Comparison of ENCODE assay signal across 8 cellular contexts in the genomic region with DNA sequence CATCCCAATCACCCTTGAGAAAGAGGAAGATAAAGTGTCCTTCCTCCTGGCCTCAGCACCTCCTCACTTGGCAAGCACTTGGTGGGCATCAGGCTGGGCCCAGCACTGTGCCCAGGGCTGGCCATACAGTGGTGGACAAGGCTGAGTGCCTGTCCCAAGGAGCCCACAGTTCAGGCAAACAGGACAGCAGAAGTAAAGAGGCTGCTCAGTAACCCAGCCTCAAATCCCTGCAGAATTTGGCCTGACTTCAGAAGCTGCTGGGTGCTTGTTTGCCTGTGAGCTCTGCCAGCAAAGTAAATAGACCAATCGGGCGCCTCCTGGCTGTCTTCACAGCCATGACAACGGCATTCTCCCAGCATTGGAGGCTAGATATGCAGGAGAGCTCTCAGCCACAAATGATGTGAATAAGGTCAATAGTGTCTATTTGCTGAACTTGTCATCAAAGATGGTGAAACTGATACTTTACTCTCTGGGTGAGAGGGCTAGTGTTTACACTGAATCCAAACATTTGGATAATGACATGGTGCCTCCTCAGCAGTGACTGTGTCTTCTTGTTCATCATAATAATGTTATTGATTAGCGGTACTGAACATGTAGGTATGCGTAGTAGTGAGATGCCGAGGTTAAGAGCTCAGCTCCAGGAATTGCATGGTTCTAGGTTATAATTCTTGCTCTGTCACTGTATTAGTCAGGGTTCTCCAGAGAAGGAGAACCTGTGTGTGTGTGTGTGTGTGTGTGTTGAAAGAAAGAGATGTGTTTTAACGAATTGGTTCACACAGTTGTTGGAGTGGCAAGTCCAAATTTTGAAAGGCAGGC. TPM values are rescaled to one million over a fixed set of nuclear protein-coding genes. Genes with fewer than 3 reads are reported as not detected.
DNase-seq lines count a peak whose midpoint lies in the region; ATAC-seq and TF ChIP-seq lines count a peak whose summit lies in the region.

No MANE protein-coding gene starts in this region.

- no peak for TF ChIP-seq RAD21 in neural cell (conservative IDR thresholded peaks at IDR 0.05)

- no peak overlapping the region for H3K4me3 ChIP-seq in neural cell (ENCODE audit: low read length)

- no peak overlapping the region for H3K9ac ChIP-seq in neural cell (ENCODE audit: low read length)

- no peaks in the 10 kb centered on the region for H3F3A ChIP-seq in neural cell (ENCODE audit: insufficient read depth, low read length, poor library complexity, severe bottlenecking)

- H3K4me2 ChIP-seq in neural cell (ENCODE audit: low read length): no peak overlapping the region

- H3K36me3 ChIP-seq in neural cell (ENCODE audit: insufficient read depth, low read length): no peaks in the 10 kb centered on the region

- TF ChIP-seq CTCF in neural cell (IDR thresholded peaks at IDR 0.05; ENCODE audit: poor library complexity, severe bottlenecking): peak; percentile 53

- H2AFZ ChIP-seq in neural cell (ENCODE audit: low read depth, low read length): no peak overlapping the region

- peak; percentile 13 for DNase-seq in stimulated activated CD4-positive, alpha-beta T cell treated with anti-CD3 and anti-CD28 coated beads, Interleukin-4, amount 100 ng/mL, for 1 hour
- DNase-seq in stimulated activated CD4-positive, alpha-beta T cell treated with anti-CD3 and anti-CD28 coated beads, Interleukin-4, amount 100 ng/mL, for 4 hours: no peak
- peak; percentile 35 for DNase-seq in NCI-H2107 (lab: John Stamatoyannopoulos, UW)
- peak; percentile 34 for DNase-seq in activated CD4-positive, alpha-beta T cell treated with anti-CD3 and anti-CD28 coated beads for 48 hours
- peak; percentile 87 for DNase-seq in fibroblast of gingiva (ENCODE audit: low read depth)

- no peaks in the 10 kb centered on the region for H4K20me1 ChIP-seq in neural cell (ENCODE audit: insufficient read depth)

- H3K79me2 ChIP-seq in neural cell (replicated peaks; ENCODE audit: insufficient read depth, low read length): no peaks in the 10 kb centered on the region

- no peaks in the 10 kb centered on the region for H3K27me3 ChIP-seq in neural cell (ENCODE audit: insufficient read depth, low read depth, low read length)

- H3K9me3 ChIP-seq in neural cell (ENCODE audit: low read length): no peaks in the 10 kb centered on the region

- no peak overlapping the region for H3K27ac ChIP-seq in neural cell (ENCODE audit: low read length)

- TF ChIP-seq EP300 in neural cell (conservative IDR thresholded peaks at IDR 0.05; ENCODE audit: poor library complexity, severe bottlenecking): no peak

- ATAC-seq in GM21825 (IDR thresholded peaks at IDR 0.05; ENCODE audit: unreplicated experiment): no peak
- ATAC-seq in GM19452 (IDR thresholded peaks at IDR 0.05; ENCODE audit: unreplicated experiment): no peak

- H3K9me2 ChIP-seq in neural cell (ENCODE audit: insufficient read depth, low read length): no peaks in the 10 kb centered on the region

TF ChIP-seq in neural cell, 6 proteins besides CTCF, POLR2A, EP300 and RAD21:
- TF ChIP-seq MXI1 (conservative IDR thresholded peaks at IDR 0.05; ENCODE audit: poor library complexity, severe bottlenecking): no peak
- no peak for TF ChIP-seq SMC3 (conservative IDR thresholded peaks at IDR 0.05; ENCODE audit: poor library complexity)
- TF ChIP-seq POLR2AphosphoS5 (IDR thresholded peaks at IDR 0.05): no peak
- no peak for TF ChIP-seq TAF1 (IDR thresholded peaks at IDR 0.05; ENCODE audit: low read depth)
- TF ChIP-seq, protein P1, sequence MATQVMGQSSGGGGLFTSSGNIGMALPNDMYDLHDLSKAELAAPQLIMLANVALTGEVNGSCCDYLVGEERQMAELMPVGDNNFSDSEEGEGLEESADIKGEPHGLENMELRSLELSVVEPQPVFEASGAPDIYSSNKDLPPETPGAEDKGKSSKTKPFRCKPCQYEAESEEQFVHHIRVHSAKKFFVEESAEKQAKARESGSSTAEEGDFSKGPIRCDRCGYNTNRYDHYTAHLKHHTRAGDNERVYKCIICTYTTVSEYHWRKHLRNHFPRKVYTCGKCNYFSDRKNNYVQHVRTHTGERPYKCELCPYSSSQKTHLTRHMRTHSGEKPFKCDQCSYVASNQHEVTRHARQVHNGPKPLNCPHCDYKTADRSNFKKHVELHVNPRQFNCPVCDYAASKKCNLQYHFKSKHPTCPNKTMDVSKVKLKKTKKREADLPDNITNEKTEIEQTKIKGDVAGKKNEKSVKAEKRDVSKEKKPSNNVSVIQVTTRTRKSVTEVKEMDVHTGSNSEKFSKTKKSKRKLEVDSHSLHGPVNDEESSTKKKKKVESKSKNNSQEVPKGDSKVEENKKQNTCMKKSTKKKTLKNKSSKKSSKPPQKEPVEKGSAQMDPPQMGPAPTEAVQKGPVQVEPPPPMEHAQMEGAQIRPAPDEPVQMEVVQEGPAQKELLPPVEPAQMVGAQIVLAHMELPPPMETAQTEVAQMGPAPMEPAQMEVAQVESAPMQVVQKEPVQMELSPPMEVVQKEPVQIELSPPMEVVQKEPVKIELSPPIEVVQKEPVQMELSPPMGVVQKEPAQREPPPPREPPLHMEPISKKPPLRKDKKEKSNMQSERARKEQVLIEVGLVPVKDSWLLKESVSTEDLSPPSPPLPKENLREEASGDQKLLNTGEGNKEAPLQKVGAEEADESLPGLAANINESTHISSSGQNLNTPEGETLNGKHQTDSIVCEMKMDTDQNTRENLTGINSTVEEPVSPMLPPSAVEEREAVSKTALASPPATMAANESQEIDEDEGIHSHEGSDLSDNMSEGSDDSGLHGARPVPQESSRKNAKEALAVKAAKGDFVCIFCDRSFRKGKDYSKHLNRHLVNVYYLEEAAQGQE (IDR thresholded peaks at IDR 0.05; ENCODE audit: borderline replicate concordance): no peak
- no peak for TF ChIP-seq EZH2 (IDR thresholded peaks at IDR 0.05; ENCODE audit: borderline replicate concordance, insufficient read depth, low read length, poor library complexity, severe bottlenecking)

RNA-seq across cellular contexts. Expression of a gene that starts 36.9 kb away (rescaled TPM):
- polyA plus RNA-seq in neural cell: 7.1 and 10.2 TPM in 2 replicates
- 6.8 and 7.3 TPM in 2 replicates for polyA minus RNA-seq in neural cell

RNA-seq across cellular contexts. Expression of a gene that starts 52.9 kb away (rescaled TPM):
- 997 and 1,049 TPM in 2 replicates for polyA plus RNA-seq in neural cell
- polyA minus RNA-seq in neural cell: 408 and 429 TPM in 2 replicates

Comparison
In these comparisons a context has a peak if more than half of its experiments do, and no peak if none do; other contexts are left out.
1. DNase-seq: peak in stimulated activated CD4-positive, alpha-beta T cell treated with anti-CD3 and anti-CD28 coated beads, Interleukin-4, amount 100 ng/mL, for 1 hour (single experiment), NCI-H2107 (single experiment), activated CD4-positive, alpha-beta T cell treated with anti-CD3 and anti-CD28 coated beads for 48 hours (single experiment) and fibroblast of gingiva (single experiment); none in stimulated activated CD4-positive, alpha-beta T cell treated with anti-CD3 and anti-CD28 coated beads, Interleukin-4, amount 100 ng/mL, for 4 hours (0 of 2).